16 cellular contexts compared by ENCODE assay signal in genomic region chr6:168903638-168904345, GRCh38.
DNase-seq lines count a peak whose midpoint lies in the region; ATAC-seq and TF ChIP-seq lines count a peak whose summit lies in the region.
"Had no signal": no experiment of that assay in that cellular context is flagged by ENCODE, and none has a peak within 500 bp of the region (broad histone marks: within the 10 kb centered on the region; RNA-seq: fewer than 3 reads in every experiment).

No MANE protein-coding gene starts in this region.

- no peak overlapping the region for H3K4me3 Mint-ChIP-seq in natural killer cell
- H3K4me3 Mint-ChIP-seq in natural killer cell treated with Interleukin-12 subunit alpha and Interleukin-12 subunit beta and Interleukin-15 and Interleukin-18, amount 100 ng/mL, for 72 hours = no peak overlapping the region
- no peak overlapping the region for H3K4me3 Mint-ChIP-seq in immature natural killer cell
- H3K4me3 Mint-ChIP-seq in CD8-positive, alpha-beta T cell = no peak overlapping the region
- H3K4me3 Mint-ChIP-seq: B cell; CD8-positive, alpha-beta memory T cell; GM23338 had no signal

- no peaks in the 10 kb centered on the region for H3K9me3 ChIP-seq in CD8-positive, alpha-beta T cell (ENCODE audit: low read length)
- H3K9me3 ChIP-seq: Caco-2 had no signal

- no peaks in the 10 kb centered on the region for H3K27me3 ChIP-seq in CD8-positive, alpha-beta T cell (ENCODE audit: insufficient read depth, low read length)
- H3K27me3 ChIP-seq: BLaER1 treated with 17β-estradiol and CSF1 and Interleukin-3, amounts not matched to agents 10 nM and 100 nM had no signal

- CTCF ChIA-PET in CD8-positive, alpha-beta T cell (lab: Charles Lee) = interaction anchor here (0.6 to 1.2 kb wide), 2 partner anchors 9 to 51 kb away, joined by 3 to 4 read pairs; no protein-coding TSS in a partner anchor

- peak; percentile 33 for DNase-seq in NCI-H345 (lab: John Stamatoyannopoulos, UW)
- no peak for DNase-seq in NCI-H345 treated with DMSO at 0.1 percent for 48 hours (lab: John Stamatoyannopoulos, UW; ENCODE audit: unreplicated experiment)
- DNase-seq in natural killer cell = no peak
- no peak for DNase-seq in natural killer cell treated with Interleukin-12 subunit alpha and Interleukin-12 subunit beta and Interleukin-15 and Interleukin-18, amount 100 ng/mL, for 72 hours (ENCODE audit: low spot score)
- no peak for DNase-seq in immature natural killer cell
- no peak for DNase-seq in CD8-positive, alpha-beta T cell
- DNase-seq in NCI-H2227 (lab: John Stamatoyannopoulos, UW; ENCODE audit: unreplicated experiment) = no peak
- DNase-seq: 8988T; Caco-2; CD8-positive, alpha-beta memory T cell; GDM1; HCEC 1CT had no signal

- no peak overlapping the region for H3K27ac ChIP-seq in CD8-positive, alpha-beta T cell (ENCODE audit: low read depth, low read length)
- H3K27ac ChIP-seq: BLaER1 treated with 17β-estradiol and CSF1 and Interleukin-3, amounts not matched to agents 10 nM and 100 nM had no signal

- H3K27ac Mint-ChIP-seq in natural killer cell = peak overlapping the region; percentile 78 to 93
- no peak overlapping the region for H3K27ac Mint-ChIP-seq in natural killer cell treated with Interleukin-12 subunit alpha and Interleukin-12 subunit beta and Interleukin-15 and Interleukin-18, amount 100 ng/mL, for 72 hours
- peak overlapping the region in 5 of 6 donors; percentile 61 to 91 (median 83) for H3K27ac Mint-ChIP-seq in immature natural killer cell
- no peak overlapping the region for H3K27ac Mint-ChIP-seq in CD8-positive, alpha-beta T cell
- H3K27ac Mint-ChIP-seq: B cell; CD8-positive, alpha-beta memory T cell; GM23338 had no signal

- no peaks in the 10 kb centered on the region for H3K36me3 ChIP-seq in CD8-positive, alpha-beta T cell (ENCODE audit: insufficient read depth, low read length)
- H3K36me3 ChIP-seq: BLaER1 treated with 17β-estradiol and CSF1 and Interleukin-3, amounts not matched to agents 10 nM and 100 nM had no signal

- H3K27me3 Mint-ChIP-seq in natural killer cell (ENCODE audit: low read depth in 2 of 2) (peaks cover 0 to 6% of the 10 kb centered on the region in 2 donors), immature natural killer cell (ENCODE audit: low read depth in 3 of 3) (peaks cover 0 to 6% (median 6%) of the 10 kb centered on the region in 3 donors)
- peaks cover 3 to 4% of the 10 kb centered on the region in 2 donors for H3K27me3 Mint-ChIP-seq in natural killer cell treated with Interleukin-12 subunit alpha and Interleukin-12 subunit beta and Interleukin-15 and Interleukin-18, amount 100 ng/mL, for 72 hours
- H3K27me3 Mint-ChIP-seq in CD8-positive, alpha-beta T cell (ENCODE audit: low read depth) = peaks cover 4% of the 10 kb centered on the region

- H3K9me3 Mint-ChIP-seq in natural killer cell = no peaks in the 10 kb centered on the region
- no peaks in the 10 kb centered on the region for H3K9me3 Mint-ChIP-seq in natural killer cell treated with Interleukin-12 subunit alpha and Interleukin-12 subunit beta and Interleukin-15 and Interleukin-18, amount 100 ng/mL, for 72 hours
- peaks cover 0 to 3% (median 0%) of the 10 kb centered on the region in 6 donors for H3K9me3 Mint-ChIP-seq in immature natural killer cell
- peaks cover 4% of the 10 kb centered on the region for H3K9me3 Mint-ChIP-seq in CD8-positive, alpha-beta T cell
- H3K9me3 Mint-ChIP-seq: CD8-positive, alpha-beta memory T cell had no signal

- POLR2A ChIA-PET in CD8-positive, alpha-beta T cell (lab: Charles Lee) = no interaction called here

- intact Hi-C loops in natural killer cell (cut with micrococcal nuclease) = no loop called here
- intact Hi-C loops in CD8-positive, alpha-beta T cell (cut with DNase I, micrococcal nuclease) = no loop called here

- no peak overlapping the region for H3K4me3 ChIP-seq in CD8-positive, alpha-beta T cell (ENCODE audit: low read depth, low read length)
- H3K4me3 ChIP-seq: BLaER1 treated with 17β-estradiol and CSF1 and Interleukin-3, amounts not matched to agents 10 nM and 100 nM; GM23338 had no signal

- H3K4me1 ChIP-seq in CD8-positive, alpha-beta T cell (ENCODE audit: insufficient read depth, low read length) = no peaks in the 10 kb centered on the region
- H3K4me1 ChIP-seq: BLaER1 treated with 17β-estradiol and CSF1 and Interleukin-3, amounts not matched to agents 10 nM and 100 nM; Caco-2 had no signal

- ATAC-seq in natural killer cell (no peak), HG03432 (IDR thresholded peaks at IDR 0.05; ENCODE audit: unreplicated experiment) (no peak)
- no peak for ATAC-seq in natural killer cell treated with Interleukin-12 subunit alpha and Interleukin-12 subunit beta and Interleukin-15 and Interleukin-18, amount 100 ng/mL, for 72 hours
- ATAC-seq in CD8-positive, alpha-beta T cell = no peak
- ATAC-seq: GM23338 had no signal

- no peak for TF ChIP-seq CTCF in natural killer cell (IDR thresholded peaks at IDR 0.05)
- TF ChIP-seq CTCF in CD8-positive, alpha-beta T cell (IDR thresholded peaks at IDR 0.05) = no peak

- H3K4me1 Mint-ChIP-seq in natural killer cell = peaks cover 31 to 46% of the 10 kb centered on the region in 2 donors
- H3K4me1 Mint-ChIP-seq in natural killer cell treated with Interleukin-12 subunit alpha and Interleukin-12 subunit beta and Interleukin-15 and Interleukin-18, amount 100 ng/mL, for 72 hours (ENCODE audit: low read depth in 2 of 2) = peaks cover 6 to 26% of the 10 kb centered on the region in 2 donors
- peaks cover 39 to 41% of the 10 kb centered on the region in 2 donors for H3K4me1 Mint-ChIP-seq in immature natural killer cell
- peaks cover 11% of the 10 kb centered on the region for H3K4me1 Mint-ChIP-seq in CD8-positive, alpha-beta T cell (ENCODE audit: low read depth)
- H3K4me1 Mint-ChIP-seq: B cell had no signal

- H3K36me3 Mint-ChIP-seq in natural killer cell (no peaks in the 10 kb centered on the region), immature natural killer cell (peaks cover 0 to 4% (median 3%) of the 10 kb centered on the region in 3 donors)
- H3K36me3 Mint-ChIP-seq in natural killer cell treated with Interleukin-12 subunit alpha and Interleukin-12 subunit beta and Interleukin-15 and Interleukin-18, amount 100 ng/mL, for 72 hours = no peaks in the 10 kb centered on the region
- no peaks in the 10 kb centered on the region for H3K36me3 Mint-ChIP-seq in CD8-positive, alpha-beta T cell

Comparison
In these comparisons a context has a peak if more than half of its experiments do, and no peak if none do; other contexts are left out.
1. H3K27ac Mint-ChIP-seq: peak in natural killer cell (2 of 2) and immature natural killer cell (5 of 6); none in natural killer cell treated with Interleukin-12 subunit alpha and Interleukin-12 subunit beta and Interleukin-15 and Interleukin-18, amount 100 ng/mL, for 72 hours (0 of 2) and CD8-positive, alpha-beta T cell (single experiment).